ENCODE assay signal across 28 cellular contexts in genomic region chr7:19090526-19090925, GRCh38. TPM values are rescaled to one million over a fixed set of nuclear protein-coding genes. Genes with fewer than 3 reads are reported as not detected.
"Had no signal": no experiment of that assay in that cellular context is flagged by ENCODE, and none has a peak within 500 bp of the region (broad histone marks: within the 10 kb centered on the region; RNA-seq: fewer than 3 reads in every experiment).

No MANE protein-coding gene starts in this region.

- H3K27ac Mint-ChIP-seq: dendritic cell treated with granulocyte-macrophage colony-stimulating factor and Interleukin-4, amounts not matched to agents 40 ng/mL and 50 ng/mL, for 4 days; naive thymus-derived CD4-positive, alpha-beta T cell had no signal

- H3K4me1 Mint-ChIP-seq: naive thymus-derived CD4-positive, alpha-beta T cell had no signal

- H3K36me3 ChIP-seq: esophagus squamous epithelium, heart left ventricle, neutrophil, stomach, thoracic aorta, transverse colon had no signal

- H3K4me3 Mint-ChIP-seq: dendritic cell treated with granulocyte-macrophage colony-stimulating factor and Interleukin-4, amounts not matched to agents 40 ng/mL and 50 ng/mL, for 4 days; naive thymus-derived CD4-positive, alpha-beta T cell had no signal

- FAIRE-seq: colon, frontal cortex, islet of Langerhans had no signal

- H3K36me3 Mint-ChIP-seq: naive thymus-derived CD4-positive, alpha-beta T cell had no signal

- H3K27me3 ChIP-seq: stomach, transverse colon had no signal

- H3K27ac ChIP-seq: esophagus squamous epithelium, heart left ventricle, neutrophil, stomach, thoracic aorta, transverse colon had no signal

- ATAC-seq: heart left ventricle; left lobe of liver; naive thymus-derived CD4-positive, alpha-beta T cell; sciatic nerve had no signal

- DNase-seq: esophagus squamous epithelium; heart left ventricle; hippocampal formation; mammary epithelial cell; naive thymus-derived CD4-positive, alpha-beta T cell; posterior cingulate gyrus; stimulated activated CD4-positive, alpha-beta T cell treated with anti-CD3 and anti-CD28 coated beads, Interleukin-2, amount 100 ng/mL, for 24 hours; stimulated activated naive CD4-positive, alpha-beta T cell; stomach; substantia nigra; transverse colon had no signal

- H3K4me3 ChIP-seq: esophagus squamous epithelium, heart left ventricle, skin epidermis, stomach, thoracic aorta, transverse colon had no signal

- H3K9me3 Mint-ChIP-seq: dendritic cell treated with granulocyte-macrophage colony-stimulating factor and Interleukin-4, amounts not matched to agents 40 ng/mL and 50 ng/mL, for 4 days had no signal

- H3K9me3 ChIP-seq: esophagus squamous epithelium, neutrophil, stomach, thoracic aorta, transverse colon had no signal

- H3K4me1 ChIP-seq: esophagus squamous epithelium, heart left ventricle, stomach, transverse colon had no signal

- H3K27me3 Mint-ChIP-seq: naive thymus-derived CD4-positive, alpha-beta T cell had no signal

RNA-seq across cellular contexts. Expression of gene TWIST1, which starts 26.9 kb away (rescaled TPM):
- total RNA-seq: epithelial cell of proximal tubule, left lobe of liver, mononuclear cell had no signal
- polyA plus RNA-seq: naive thymus-derived CD4-positive, alpha-beta T cell; neural cell had no signal

RNA-seq across cellular contexts. Expression of gene FERD3L, which starts 54.7 kb away (rescaled TPM):
- total RNA-seq: epithelial cell of proximal tubule; esophagus squamous epithelium; frontal cortex; glomerular endothelial cell; heart left ventricle; left lobe of liver; lower leg skin; mammary epithelial cell; mesenteric fat pad; mononuclear cell; naive thymus-derived CD4-positive, alpha-beta T cell; osteoblast; pulmonary artery endothelial cell; sciatic nerve; stomach; thoracic aorta; transverse colon had no signal
- polyA plus RNA-seq: heart left ventricle; mammary epithelial cell; naive thymus-derived CD4-positive, alpha-beta T cell; neural cell; stomach had no signal
